In genomic region chr2:10252202-10252601, GRCh38 we compare ENCODE assay signal across 36 cellular contexts.
"Had no signal": no experiment of that assay in that cellular context is flagged by ENCODE, and none has a peak within 500 bp of the region (broad histone marks: within the 10 kb centered on the region; RNA-seq: fewer than 3 reads in every experiment).

No MANE protein-coding gene starts in this region.

- DNase-seq: activated B cell treated with CpG ODN at 0.5 μM for 24 hours; activated CD4-positive, alpha-beta T cell treated with anti-CD3 and anti-CD28 coated beads, Interleukin-2, amount 50 U/mL, for 1 hour; activated CD8-positive, alpha-beta memory T cell treated with anti-CD3 and anti-CD28 coated beads, Interleukin-2, amount 10 ng/mL, durations not matched to agents 7 days and 5 days; activated CD8-positive, alpha-beta T cell treated with anti-CD3 and anti-CD28 coated beads for 36 hours; activated effector memory CD4-positive, alpha-beta T cell treated with Interleukin-2 at 50 U/mL for 16 hours; activated naive CD4-positive, alpha-beta T cell treated with Interleukin-2 at 50 U/mL for 16 hours; adrenal gland; effector memory CD4-positive, alpha-beta T cell; erythroblast; hypothalamus; immature natural killer cell; kidney; midbrain; right lobe of liver; small intestine; stimulated activated CD4-positive, alpha-beta T cell treated with anti-CD3 and anti-CD28 coated beads, Interleukin-1b, Interleukin-23, amount 100 ng/mL, for 48 hours; stimulated activated CD4-positive, alpha-beta T cell treated with anti-CD3 and anti-CD28 coated beads, Interleukin-4, amount 100 ng/mL, for 4 hours; stimulated activated CD8-positive, alpha-beta memory T cell treated with anti-CD3 and anti-CD28 coated beads, Interleukin-4, amount 100 ng/mL, for 48 hours; stimulated activated naive CD8-positive, alpha-beta T cell treated with anti-CD3 and anti-CD28 coated beads, Interleukin-15, amount 100 ng/mL, for 72 hours; substantia nigra; T-helper 17 cell; T1000 had no signal

- H3K9me3 ChIP-seq: right lobe of liver had no signal

- H3K4me3 ChIP-seq: adrenal gland, ascending aorta, cardiac muscle cell, coronary artery, dorsolateral prefrontal cortex, gastroesophageal sphincter, heart left ventricle, right lobe of liver had no signal

- H3K36me3 Mint-ChIP-seq: activated naive CD8-positive, alpha-beta T cell; brain; type B pancreatic cell had no signal

- H3K4me3 Mint-ChIP-seq: activated B cell treated with CpG ODN at 0.5 μM for 24 hours; activated CD8-positive, alpha-beta memory T cell treated with anti-CD3 and anti-CD28 coated beads, Interleukin-2, amount 10 ng/mL, durations not matched to agents 7 days and 5 days; activated CD8-positive, alpha-beta T cell treated with anti-CD3 and anti-CD28 coated beads for 36 hours; activated naive CD8-positive, alpha-beta T cell; brain; memory B cell; naive thymus-derived CD8-positive, alpha-beta T cell; stimulated activated memory B cell treated with anti-CD40 and anti-IgM and Interleukin-4, amounts not matched to agents 10 μg/mL and 1 μg/mL and 100 μg/mL, for 72 hours; stimulated activated naive CD8-positive, alpha-beta T cell treated with anti-CD3 and anti-CD28 coated beads, Interleukin-15, amount 100 ng/mL, for 72 hours; T-helper 17 cell; type B pancreatic cell had no signal

- H3K27ac Mint-ChIP-seq: activated B cell treated with CpG ODN at 0.5 μM for 24 hours; activated CD8-positive, alpha-beta memory T cell treated with anti-CD3 and anti-CD28 coated beads, Interleukin-2, amount 10 ng/mL, durations not matched to agents 7 days and 5 days; activated CD8-positive, alpha-beta T cell treated with anti-CD3 and anti-CD28 coated beads for 36 hours; activated naive CD8-positive, alpha-beta T cell; brain; immature natural killer cell; memory B cell; stimulated activated memory B cell treated with anti-CD40 and anti-IgM and Interleukin-4, amounts not matched to agents 10 μg/mL and 1 μg/mL and 100 μg/mL, for 72 hours; stimulated activated naive CD8-positive, alpha-beta T cell treated with anti-CD3 and anti-CD28 coated beads, Interleukin-15, amount 100 ng/mL, for 72 hours; T-helper 17 cell; type B pancreatic cell had no signal

- H3K4me1 ChIP-seq: adrenal gland, ascending aorta, gastroesophageal sphincter, heart left ventricle, right lobe of liver had no signal

- H3K27ac ChIP-seq: adrenal gland, ascending aorta, cardiac muscle cell, coronary artery, dorsolateral prefrontal cortex, gastroesophageal sphincter, heart left ventricle, neutrophil, right lobe of liver had no signal

- FAIRE-seq: kidney, small intestine had no signal

- H3K9me3 Mint-ChIP-seq: type B pancreatic cell had no signal

- H3K27me3 ChIP-seq: adrenal gland, ascending aorta, cardiac muscle cell, gastroesophageal sphincter, heart left ventricle, right lobe of liver had no signal

- ATAC-seq: activated CD8-positive, alpha-beta memory T cell treated with anti-CD3 and anti-CD28 coated beads, Interleukin-2, amount 10 ng/mL, durations not matched to agents 7 days and 5 days; activated CD8-positive, alpha-beta T cell treated with anti-CD3 and anti-CD28 coated beads for 36 hours; gastroesophageal sphincter; heart left ventricle; left colon; naive thymus-derived CD8-positive, alpha-beta T cell; right lobe of liver; stimulated activated memory B cell treated with anti-CD40 and anti-IgM and Interleukin-4, amounts not matched to agents 10 μg/mL and 1 μg/mL and 100 μg/mL, for 72 hours; stimulated activated naive CD8-positive, alpha-beta T cell treated with anti-CD3 and anti-CD28 coated beads, Interleukin-15, amount 100 ng/mL, for 72 hours; T-helper 17 cell had no signal

- H3K27me3 Mint-ChIP-seq: activated B cell treated with CpG ODN at 0.5 μM for 24 hours; activated CD8-positive, alpha-beta T cell treated with anti-CD3 and anti-CD28 coated beads for 36 hours; activated naive CD8-positive, alpha-beta T cell; stimulated activated naive CD8-positive, alpha-beta T cell treated with anti-CD3 and anti-CD28 coated beads, Interleukin-15, amount 100 ng/mL, for 72 hours; type B pancreatic cell had no signal

- H3K4me1 Mint-ChIP-seq: stimulated activated memory B cell treated with anti-CD40 and anti-IgM and Interleukin-4, amounts not matched to agents 10 μg/mL and 1 μg/mL and 100 μg/mL, for 72 hours; stimulated activated naive CD8-positive, alpha-beta T cell treated with anti-CD3 and anti-CD28 coated beads, Interleukin-15, amount 100 ng/mL, for 72 hours; T-helper 17 cell had no signal

- H3K36me3 ChIP-seq: adrenal gland, ascending aorta, cardiac muscle cell, gastroesophageal sphincter, heart left ventricle, neutrophil, right lobe of liver had no signal
